ENCODE assay signal across 12 cellular contexts in genomic region chr6:125507987-125508655, GRCh38.
DNase-seq lines count a peak whose midpoint lies in the region; TF ChIP-seq lines count a peak whose summit lies in the region.
"Had no signal": no experiment of that assay in that cellular context is flagged by ENCODE, and none has a peak within 500 bp of the region (broad histone marks: within the 10 kb centered on the region; RNA-seq: fewer than 3 reads in every experiment).

No MANE protein-coding gene starts in this region.

- no peaks in the 10 kb centered on the region for H3K27me3 ChIP-seq in tibial artery

- H3K27ac Mint-ChIP-seq in chondrocyte (ENCODE audit: unreplicated experiment) (no peak overlapping the region), immature natural killer cell (no peak overlapping the region)
- H3K27ac Mint-ChIP-seq: activated CD4-positive, alpha-beta T cell treated with anti-CD3 and anti-CD28 coated beads, Interleukin-2, amount 10 ng/mL, durations not matched to agents 7 days and 5 days had no signal

- H3K4me3 Mint-ChIP-seq in chondrocyte (ENCODE audit: unreplicated experiment) (no peak overlapping the region), immature natural killer cell (no peak overlapping the region)
- H3K4me3 Mint-ChIP-seq: activated CD4-positive, alpha-beta T cell treated with anti-CD3 and anti-CD28 coated beads, Interleukin-2, amount 10 ng/mL, durations not matched to agents 7 days and 5 days had no signal

- H3K9me3 ChIP-seq in tibial artery: no peaks in the 10 kb centered on the region
- H3K9me3 ChIP-seq: mucosa of descending colon had no signal

- intact Hi-C loops in tibial artery (cut with DNase I; ENCODE audit: low total_unique reads): no loop called here

- H3K27me3 Mint-ChIP-seq in chondrocyte (ENCODE audit: low read depth) (no peaks in the 10 kb centered on the region), immature natural killer cell (ENCODE audit: low read depth in 3 of 3) (peaks cover 0 to 6% (median 2%) of the 10 kb centered on the region in 3 donors)

- H3K4me1 ChIP-seq in tibial artery: no peaks in the 10 kb centered on the region
- H3K4me1 ChIP-seq: foreskin keratinocyte had no signal

- no peak for TF ChIP-seq CTCF in epithelial cell of proximal tubule (conservative IDR thresholded peaks at IDR 0.05; ENCODE audit: low read depth, low read length)
- TF ChIP-seq CTCF in chondrocyte (IDR thresholded peaks at IDR 0.05): no peak
- TF ChIP-seq CTCF in tibial artery (IDR thresholded peaks at IDR 0.05): no peak

- H3K4me1 Mint-ChIP-seq in chondrocyte (ENCODE audit: low read depth) (peaks cover 22% of the 10 kb centered on the region), immature natural killer cell (no peaks in the 10 kb centered on the region)
- H3K4me1 Mint-ChIP-seq: activated CD4-positive, alpha-beta T cell treated with anti-CD3 and anti-CD28 coated beads, Interleukin-2, amount 10 ng/mL, durations not matched to agents 7 days and 5 days had no signal

- H3K4me3 ChIP-seq in epithelial cell of proximal tubule (ENCODE audit: low read depth, low read length) (no peak overlapping the region), tibial artery (no peak overlapping the region)
- H3K4me3 ChIP-seq: mucosa of descending colon had no signal

- no peaks in the 10 kb centered on the region for H3K36me3 Mint-ChIP-seq in chondrocyte (ENCODE audit: low read depth)
- no peaks in the 10 kb centered on the region for H3K36me3 Mint-ChIP-seq in immature natural killer cell

- no peaks in the 10 kb centered on the region for H3K36me3 ChIP-seq in tibial artery

- H3K27ac ChIP-seq in tibial artery: no peak overlapping the region
- H3K27ac ChIP-seq: foreskin keratinocyte had no signal

- peak; percentile 16 for DNase-seq in A172 (ENCODE audit: low spot score)
- DNase-seq in H4 (ENCODE audit: low spot score): peak; percentile 3
- peak; percentile 88 to 97 for DNase-seq in NCI-H524 (lab: John Stamatoyannopoulos, UW)
- peak; percentile 31 for DNase-seq in epithelial cell of proximal tubule (ENCODE audit: low read depth)
- no peak for DNase-seq in chondrocyte (ENCODE audit: low spot score)
- no peak for DNase-seq in activated naive CD4-positive, alpha-beta T cell treated with anti-CD3 and anti-CD28 coated beads, Interleukin-2, amount 50 U/mL, for 16 hours
- DNase-seq in immature natural killer cell: no peak
- DNase-seq in tibial artery: no peak
- DNase-seq: activated CD4-positive, alpha-beta T cell treated with anti-CD3 and anti-CD28 coated beads, Interleukin-2, amount 10 ng/mL, durations not matched to agents 7 days and 5 days; amniotic stem cell; foreskin keratinocyte had no signal

- H3K9me3 Mint-ChIP-seq in chondrocyte (ENCODE audit: low read depth) (peaks cover 8% of the 10 kb centered on the region), immature natural killer cell (no peaks in the 10 kb centered on the region)
- H3K9me3 Mint-ChIP-seq: activated CD4-positive, alpha-beta T cell treated with anti-CD3 and anti-CD28 coated beads, Interleukin-2, amount 10 ng/mL, durations not matched to agents 7 days and 5 days had no signal

Comparison
In these comparisons a context has a peak if more than half of its experiments do, and no peak if none do; other contexts are left out.
1. DNase-seq: peak in A172 (single experiment), H4 (single experiment), NCI-H524 (2 of 2) and epithelial cell of proximal tubule (single experiment); none in chondrocyte (single experiment), activated naive CD4-positive, alpha-beta T cell treated with anti-CD3 and anti-CD28 coated beads, Interleukin-2, amount 50 U/mL, for 16 hours (single experiment), immature natural killer cell (0 of 3) and tibial artery (0 of 2).